8 cellular contexts compared by ENCODE assay signal in genomic region chr19:49085020-49085867, GRCh38. TPM values are rescaled to one million over a fixed set of nuclear protein-coding genes. Genes with fewer than 3 reads are reported as not detected.
DNase-seq lines count a peak whose midpoint lies in the region; ATAC-seq and TF ChIP-seq lines count a peak whose summit lies in the region.

TSS of gene SNRNP70 (plus strand) at chr19:49085451. CDS start at chr19:49086415, 964 bp downstream.

- peak within 1 kb of the TSS; percentile 100 for H3K4me2 ChIP-seq in osteoblast (ENCODE audit: insufficient read depth, low read length)

- peaks cover 48% of the 10 kb centered on the region for H3K79me2 ChIP-seq in osteoblast (ENCODE audit: insufficient read depth, low read length)

- H3K4me3 Mint-ChIP-seq in activated naive CD8-positive, alpha-beta T cell = peak within 1 kb of the TSS; percentile 96

- H3K27ac Mint-ChIP-seq in activated naive CD8-positive, alpha-beta T cell = peak within 1 kb of the TSS; percentile 93

- peaks cover 10% of the 10 kb centered on the region for H3K36me3 ChIP-seq in GM06990 (ENCODE audit: control insufficient read depth, insufficient read depth, low read length)
- H3K36me3 ChIP-seq in osteoblast (ENCODE audit: insufficient read depth, low read length) = peaks cover 25% of the 10 kb centered on the region
- H3K36me3 ChIP-seq in thoracic aorta = peaks cover 12% of the 10 kb centered on the region

- H3K9me3 ChIP-seq in osteoblast (ENCODE audit: low read depth, low read length) = no peaks in the 10 kb centered on the region
- no peaks in the 10 kb centered on the region for H3K9me3 ChIP-seq in thoracic aorta

- peaks cover 2% of the 10 kb centered on the region for H3K36me3 Mint-ChIP-seq in activated naive CD8-positive, alpha-beta T cell

- H3K27ac ChIP-seq in osteoblast (ENCODE audit: low read depth, low read length) (peak within 1 kb of the TSS; percentile 89), thoracic aorta (peak within 1 kb of the TSS; percentile 72 to 74)

- peak within 1 kb of the TSS; percentile 99 for H2AFZ ChIP-seq in osteoblast (ENCODE audit: low read length)

- ATAC-seq in HG02610 (IDR thresholded peaks at IDR 0.05; ENCODE audit: unreplicated experiment) = peak; percentile 75
- peak; percentile 96 for ATAC-seq in thoracic aorta (ENCODE audit: insufficient number of reproducible peaks, low FRiP score, low read depth)

- H3K4me1 Mint-ChIP-seq in activated naive CD8-positive, alpha-beta T cell (ENCODE audit: low read depth) = peaks cover 32% of the 10 kb centered on the region

- H3K4me1 ChIP-seq in osteoblast (ENCODE audit: insufficient read depth, low read length) = peaks cover 22% of the 10 kb centered on the region
- H3K4me1 ChIP-seq in thoracic aorta (ENCODE audit: control insufficient read depth in 1 of 2, low read depth in 2 of 2) = peaks cover 18 to 25% of the 10 kb centered on the region in 2 donors

- no peak for TF ChIP-seq CTCF in GM06990 (IDR thresholded peaks at IDR 0.05; ENCODE audit: insufficient read depth, low read length, poor library complexity, severe bottlenecking)
- TF ChIP-seq CTCF in osteoblast (IDR thresholded peaks at IDR 0.05; ENCODE audit: extremely low read depth, low read depth, low read length) = no peak
- no peak for TF ChIP-seq CTCF in thoracic aorta (IDR thresholded peaks at IDR 0.05)

- H3K27me3 ChIP-seq in GM06990 (replicated peaks; ENCODE audit: control insufficient read depth, insufficient read depth, low read length) (no peaks in the 10 kb centered on the region), osteoblast (ENCODE audit: insufficient read depth, low read length) (no peaks in the 10 kb centered on the region), thoracic aorta (replicated peaks; ENCODE audit: insufficient read depth) (no peaks in the 10 kb centered on the region)

- peak; percentile 100 for DNase-seq in GM06990 (ENCODE audit: extremely low read depth, insufficient read length)
- DNase-seq in NCI-H1105 (lab: John Stamatoyannopoulos, UW) = peak; percentile 100
- peak; percentile 80 for DNase-seq in SKM-1 treated with dmso at 0.1 percent for 144 hours (lab: John Stamatoyannopoulos, UW; ENCODE audit: unreplicated experiment)
- peak; percentile 100 for DNase-seq in glomerular visceral epithelial cell (ENCODE audit: extremely low spot score)
- peak; percentile 100 for DNase-seq in osteoblast (ENCODE audit: insufficient read length, low spot score, missing footprints)
- peak; percentile 91 for DNase-seq in thoracic aorta (ENCODE audit: low spot score)

- peak within 1 kb of the TSS; percentile 97 for H3K4me3 ChIP-seq in GM06990 (replicated peaks; ENCODE audit: low read depth, low read length)
- H3K4me3 ChIP-seq in osteoblast (ENCODE audit: insufficient read depth, low read length) = peak within 1 kb of the TSS; percentile 94
- peak within 1 kb of the TSS; percentile 88 for H3K4me3 ChIP-seq in thoracic aorta

- no peaks in the 10 kb centered on the region for H3K9me3 Mint-ChIP-seq in activated naive CD8-positive, alpha-beta T cell (ENCODE audit: low read depth)

- peaks cover 43% of the 10 kb centered on the region for H4K20me1 ChIP-seq in osteoblast (ENCODE audit: insufficient read depth, low read length)

- H3K27me3 Mint-ChIP-seq in activated naive CD8-positive, alpha-beta T cell = no peaks in the 10 kb centered on the region

RNA-seq across cellular contexts. Expression of gene SNRNP70, which starts in this region (rescaled TPM):
- total RNA-seq in osteoblast (105 and 111 TPM in 2 replicates), thoracic aorta (100 to 1,000 TPM; 339 to 438 TPM)

Comparison
In these comparisons a context has a peak if more than half of its experiments do, and no peak if none do; other contexts are left out.
1. Peak in every context shown above with its lines: DNase-seq, ATAC-seq, H3K4me3 ChIP-seq and H3K27ac ChIP-seq.